ENCODE assay signal across 1 cellular context in the genomic region with DNA sequence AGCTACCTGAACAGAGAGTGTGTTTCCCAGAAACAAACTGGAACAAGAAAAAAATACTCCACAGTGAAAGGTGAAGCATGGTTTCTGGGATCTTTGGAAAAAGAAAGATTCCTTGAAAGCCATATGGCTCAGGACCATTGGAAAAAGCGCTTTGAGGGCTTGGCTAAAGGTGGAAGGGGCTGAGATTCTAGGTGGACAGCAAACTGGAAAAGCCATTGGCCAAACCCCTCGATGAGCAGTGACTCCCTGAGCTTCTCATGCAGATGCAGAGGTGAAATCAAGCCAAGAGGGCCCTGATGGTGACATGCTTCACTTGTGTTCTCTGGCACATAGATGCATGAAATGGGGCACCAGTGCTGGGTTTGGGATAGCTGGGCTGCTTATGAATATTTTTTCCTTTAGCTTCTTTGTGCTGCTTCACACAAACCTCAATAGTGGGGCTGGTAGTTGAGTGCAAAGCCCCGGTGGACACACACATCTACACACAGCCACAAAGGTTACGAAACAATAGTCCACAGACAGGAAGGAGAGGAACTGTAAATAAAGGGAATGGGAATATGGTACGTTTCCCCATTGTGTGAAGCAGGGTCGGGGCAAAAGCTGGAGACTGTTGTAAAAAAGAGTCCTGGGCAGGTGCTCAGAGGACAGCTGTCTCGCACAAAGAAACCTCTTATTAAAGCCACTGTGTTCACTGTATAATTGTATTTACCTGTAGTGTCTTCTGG.
TF ChIP-seq lines count a peak whose summit lies in the region.

No MANE protein-coding gene starts in this region.

TF ChIP-seq in HepG2, 621 proteins besides CTCF, POLR2A, EP300 and RAD21 (continued from another document and continues in another):
- TF ChIP-seq ZNF543 (CRISPR knock-in tag; IDR thresholded peaks at IDR 0.05) (0 out of 2 replicates have a peak, but pooled peaks have one; percentile 55), THAP7 (CRISPR knock-in tag; IDR thresholded peaks at IDR 0.05) (no peak), TARDBP (CRISPR knock-in tag; IDR thresholded peaks at IDR 0.05) (0 out of 2 replicates have a peak, but pooled peaks have one; percentile 59), ZNF770 (CRISPR knock-in tag; IDR thresholded peaks at IDR 0.05) (no peak), PHF21A (CRISPR knock-in tag; IDR thresholded peaks at IDR 0.05) (0 out of 2 replicates have a peak, but pooled peaks have one; percentile 46), RXRB (CRISPR knock-in tag; IDR thresholded peaks at IDR 0.05; ENCODE audit: borderline replicate concordance) (0 out of 2 replicates have a peak, but pooled peaks have one; percentile 23), ZSCAN22 (CRISPR knock-in tag; IDR thresholded peaks at IDR 0.05) (no peak), ZNF784 (CRISPR knock-in tag; IDR thresholded peaks at IDR 0.05; ENCODE audit: borderline replicate concordance) (0 out of 2 replicates have a peak, but pooled peaks have one; percentile 25), ZNF558 (CRISPR knock-in tag; IDR thresholded peaks at IDR 0.05; ENCODE audit: borderline replicate concordance) (no peak), ZKSCAN1 (IDR thresholded peaks at IDR 0.05; ENCODE audit: low read length) (no peak), ZMAT3 (CRISPR knock-in tag; conservative IDR thresholded peaks at IDR 0.05) (peak; percentile 72; the same call in 1 of the 2 replicates), ARHGAP35 (CRISPR knock-in tag; IDR thresholded peaks at IDR 0.05; ENCODE audit: borderline replicate concordance) (no peak), SRSF4 (IDR thresholded peaks at IDR 0.05; ENCODE audit: low read depth, low read length, poor library complexity, severe bottlenecking) (no peak), ZNF124 (CRISPR knock-in tag; IDR thresholded peaks at IDR 0.05) (no peak), ZNF878 (CRISPR knock-in tag; IDR thresholded peaks at IDR 0.05) (no peak), BATF2 (CRISPR knock-in tag; IDR thresholded peaks at IDR 0.05) (no peak), EZH2 (conservative IDR thresholded peaks at IDR 0.05; ENCODE audit: low read depth, low read length) (no peak), ZNF746 (CRISPR knock-in tag; IDR thresholded peaks at IDR 0.05) (no peak), FOXA1 (IDR thresholded peaks at IDR 0.05) (no peak), FOXA1 (CRISPR knock-in tag; IDR thresholded peaks at IDR 0.05) (peak; percentile 80), ZNF550 (CRISPR knock-in tag; IDR thresholded peaks at IDR 0.05; ENCODE audit: borderline replicate concordance) (no peak), CREBL2 (CRISPR knock-in tag; IDR thresholded peaks at IDR 0.05; ENCODE audit: borderline replicate concordance) (no peak; the same call in 1 of the 2 replicates), MXD4 (CRISPR knock-in tag; IDR thresholded peaks at IDR 0.05) (no peak), HNF4A (CRISPR knock-in tag; IDR thresholded peaks at IDR 0.05) (peak; percentile 22; the same call in 1 of the 2 replicates), PATZ1 (CRISPR knock-in tag; IDR thresholded peaks at IDR 0.05) (peak; percentile 37; the same call in 1 of the 2 replicates), ATF5 (CRISPR knock-in tag; IDR thresholded peaks at IDR 0.05; ENCODE audit: low read depth) (no peak), ZSCAN21 (CRISPR knock-in tag; IDR thresholded peaks at IDR 0.05; ENCODE audit: borderline replicate concordance) (0 out of 2 replicates have a peak, but pooled peaks have one; percentile 26), ZBTB34 (CRISPR knock-in tag; IDR thresholded peaks at IDR 0.05) (0 out of 2 replicates have a peak, but pooled peaks have one; percentile 42), ZNF30 (CRISPR knock-in tag; IDR thresholded peaks at IDR 0.05) (no peak)
- TF ChIP-seq, protein P1, sequence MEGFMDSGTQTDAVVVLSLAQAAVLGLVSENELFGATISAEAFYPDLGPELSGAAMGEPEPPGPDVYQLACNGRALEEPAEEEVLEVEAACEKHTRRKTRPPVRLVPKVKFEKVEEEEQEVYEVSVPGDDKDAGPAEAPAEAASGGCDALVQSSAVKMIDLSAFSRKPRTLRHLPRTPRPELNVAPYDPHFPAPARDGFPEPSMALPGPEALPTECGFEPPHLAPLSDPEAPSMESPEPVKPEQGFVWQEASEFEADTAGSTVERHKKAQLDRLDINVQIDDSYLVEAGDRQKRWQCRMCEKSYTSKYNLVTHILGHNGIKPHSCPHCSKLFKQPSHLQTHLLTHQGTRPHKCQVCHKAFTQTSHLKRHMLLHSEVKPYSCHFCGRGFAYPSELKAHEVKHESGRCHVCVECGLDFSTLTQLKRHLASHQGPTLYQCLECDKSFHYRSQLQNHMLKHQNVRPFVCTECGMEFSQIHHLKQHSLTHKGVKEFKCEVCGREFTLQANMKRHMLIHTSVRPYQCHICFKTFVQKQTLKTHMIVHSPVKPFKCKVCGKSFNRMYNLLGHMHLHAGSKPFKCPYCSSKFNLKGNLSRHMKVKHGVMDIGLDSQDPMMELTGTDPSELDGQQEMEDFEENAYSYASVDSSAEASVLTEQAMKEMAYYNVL (CRISPR knock-in tag; IDR thresholded peaks at IDR 0.05; ENCODE audit: borderline replicate concordance), result no peak
- TF ChIP-seq, protein P2, sequence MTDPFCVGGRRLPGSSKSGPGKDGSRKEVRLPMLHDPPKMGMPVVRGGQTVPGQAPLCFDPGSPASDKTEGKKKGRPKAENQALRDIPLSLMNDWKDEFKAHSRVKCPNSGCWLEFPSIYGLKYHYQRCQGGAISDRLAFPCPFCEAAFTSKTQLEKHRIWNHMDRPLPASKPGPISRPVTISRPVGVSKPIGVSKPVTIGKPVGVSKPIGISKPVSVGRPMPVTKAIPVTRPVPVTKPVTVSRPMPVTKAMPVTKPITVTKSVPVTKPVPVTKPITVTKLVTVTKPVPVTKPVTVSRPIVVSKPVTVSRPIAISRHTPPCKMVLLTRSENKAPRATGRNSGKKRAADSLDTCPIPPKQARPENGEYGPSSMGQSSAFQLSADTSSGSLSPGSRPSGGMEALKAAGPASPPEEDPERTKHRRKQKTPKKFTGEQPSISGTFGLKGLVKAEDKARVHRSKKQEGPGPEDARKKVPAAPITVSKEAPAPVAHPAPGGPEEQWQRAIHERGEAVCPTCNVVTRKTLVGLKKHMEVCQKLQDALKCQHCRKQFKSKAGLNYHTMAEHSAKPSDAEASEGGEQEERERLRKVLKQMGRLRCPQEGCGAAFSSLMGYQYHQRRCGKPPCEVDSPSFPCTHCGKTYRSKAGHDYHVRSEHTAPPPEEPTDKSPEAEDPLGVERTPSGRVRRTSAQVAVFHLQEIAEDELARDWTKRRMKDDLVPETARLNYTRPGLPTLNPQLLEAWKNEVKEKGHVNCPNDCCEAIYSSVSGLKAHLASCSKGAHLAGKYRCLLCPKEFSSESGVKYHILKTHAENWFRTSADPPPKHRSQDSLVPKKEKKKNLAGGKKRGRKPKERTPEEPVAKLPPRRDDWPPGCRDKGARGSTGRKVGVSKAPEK (CRISPR knock-in tag; IDR thresholded peaks at IDR 0.05; ENCODE audit: borderline replicate concordance), result no peak; the same call in 1 of the 2 replicates
- TF ChIP-seq, protein P3, sequence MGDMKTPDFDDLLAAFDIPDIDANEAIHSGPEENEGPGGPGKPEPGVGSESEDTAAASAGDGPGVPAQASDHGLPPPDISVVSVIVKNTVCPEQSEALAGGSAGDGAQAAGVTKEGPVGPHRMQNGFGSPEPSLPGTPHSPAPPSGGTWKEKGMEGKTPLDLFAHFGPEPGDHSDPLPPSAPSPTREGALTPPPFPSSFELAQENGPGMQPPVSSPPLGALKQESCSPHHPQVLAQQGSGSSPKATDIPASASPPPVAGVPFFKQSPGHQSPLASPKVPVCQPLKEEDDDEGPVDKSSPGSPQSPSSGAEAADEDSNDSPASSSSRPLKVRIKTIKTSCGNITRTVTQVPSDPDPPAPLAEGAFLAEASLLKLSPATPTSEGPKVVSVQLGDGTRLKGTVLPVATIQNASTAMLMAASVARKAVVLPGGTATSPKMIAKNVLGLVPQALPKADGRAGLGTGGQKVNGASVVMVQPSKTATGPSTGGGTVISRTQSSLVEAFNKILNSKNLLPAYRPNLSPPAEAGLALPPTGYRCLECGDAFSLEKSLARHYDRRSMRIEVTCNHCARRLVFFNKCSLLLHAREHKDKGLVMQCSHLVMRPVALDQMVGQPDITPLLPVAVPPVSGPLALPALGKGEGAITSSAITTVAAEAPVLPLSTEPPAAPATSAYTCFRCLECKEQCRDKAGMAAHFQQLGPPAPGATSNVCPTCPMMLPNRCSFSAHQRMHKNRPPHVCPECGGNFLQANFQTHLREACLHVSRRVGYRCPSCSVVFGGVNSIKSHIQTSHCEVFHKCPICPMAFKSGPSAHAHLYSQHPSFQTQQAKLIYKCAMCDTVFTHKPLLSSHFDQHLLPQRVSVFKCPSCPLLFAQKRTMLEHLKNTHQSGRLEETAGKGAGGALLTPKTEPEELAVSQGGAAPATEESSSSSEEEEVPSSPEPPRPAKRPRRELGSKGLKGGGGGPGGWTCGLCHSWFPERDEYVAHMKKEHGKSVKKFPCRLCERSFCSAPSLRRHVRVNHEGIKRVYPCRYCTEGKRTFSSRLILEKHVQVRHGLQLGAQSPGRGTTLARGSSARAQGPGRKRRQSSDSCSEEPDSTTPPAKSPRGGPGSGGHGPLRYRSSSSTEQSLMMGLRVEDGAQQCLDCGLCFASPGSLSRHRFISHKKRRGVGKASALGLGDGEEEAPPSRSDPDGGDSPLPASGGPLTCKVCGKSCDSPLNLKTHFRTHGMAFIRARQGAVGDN (CRISPR knock-in tag; IDR thresholded peaks at IDR 0.05), result no peak
